13 cellular contexts compared by ENCODE assay signal in genomic region chr10:113053881-113054280, GRCh38.
DNase-seq lines count a peak whose midpoint lies in the region; ATAC-seq, FAIRE-seq and TF ChIP-seq lines count a peak whose summit lies in the region.
"Had no signal": no experiment of that assay in that cellular context is flagged by ENCODE, and none has a peak within 500 bp of the region (broad histone marks: within the 10 kb centered on the region; RNA-seq: fewer than 3 reads in every experiment).

No MANE protein-coding gene starts in this region.

- no peak for FAIRE-seq in bronchial epithelial cell (lab: Jason Lieb, UNC)

- H3K9me3 ChIP-seq in HUES48 (ENCODE audit: control insufficient read depth, insufficient read depth, low read length) (no peaks in the 10 kb centered on the region), suprapubic skin (no peaks in the 10 kb centered on the region), OCI-LY7 (ENCODE audit: low read length) (no peaks in the 10 kb centered on the region), upper lobe of left lung (no peaks in the 10 kb centered on the region)
- H3K9me3 ChIP-seq: Caco-2, prostate gland had no signal

- intact Hi-C loops in OCI-LY7 (cut with micrococcal nuclease; ENCODE audit: unreplicated experiment), result no loop called here

- CTCF ChIA-PET in OCI-LY7 (lab: Charles Lee; ENCODE audit: unreplicated experiment), result no interaction called here

- H3K27me3 ChIP-seq in HUES48 (ENCODE audit: control insufficient read depth, insufficient read depth, low read length) (no peaks in the 10 kb centered on the region), bronchial epithelial cell (ENCODE audit: control insufficient read depth, insufficient read depth, low read length) (no peaks in the 10 kb centered on the region), suprapubic skin (no peaks in the 10 kb centered on the region), upper lobe of left lung (no peaks in the 10 kb centered on the region)

- 82% methylated on average over 5 of the region's 5 CpGs for WGBS in suprapubic skin
- WGBS in upper lobe of left lung, 2 donors, result 74 to 83% methylated on average over 4 to 5 of the region's 5 CpGs

- peak overlapping the region; percentile 34 for H3K9ac ChIP-seq in HUES48 (ENCODE audit: low read depth, low read length)

- H3K36me3 ChIP-seq in HUES48 (ENCODE audit: control insufficient read depth, insufficient read depth, low read length), result peaks cover 21% of the 10 kb centered on the region
- H3K36me3 ChIP-seq in bronchial epithelial cell (ENCODE audit: control insufficient read depth, insufficient read depth, low read length), result peaks cover 1% of the 10 kb centered on the region
- no peaks in the 10 kb centered on the region for H3K36me3 ChIP-seq in suprapubic skin
- no peaks in the 10 kb centered on the region for H3K36me3 ChIP-seq in OCI-LY7 (ENCODE audit: insufficient read depth, low read length)
- no peaks in the 10 kb centered on the region for H3K36me3 ChIP-seq in upper lobe of left lung
- H3K36me3 ChIP-seq: prostate gland had no signal

- H3K4me3 ChIP-seq in HUES48 (ENCODE audit: low read depth, low read length) (peak overlapping the region; percentile 33), bronchial epithelial cell (ENCODE audit: low read depth, low read length) (no peak overlapping the region), suprapubic skin (no peak overlapping the region), OCI-LY7 (ENCODE audit: low read depth, low read length, poor library complexity, severe bottlenecking) (no peak overlapping the region), upper lobe of left lung (no peak overlapping the region)
- H3K4me3 ChIP-seq: prostate gland had no signal

- no peak for TF ChIP-seq CTCF in bronchial epithelial cell (IDR thresholded peaks at IDR 0.05; ENCODE audit: insufficient read depth, low read length, severe bottlenecking)
- TF ChIP-seq CTCF in suprapubic skin (IDR thresholded peaks at IDR 0.05), result no peak
- TF ChIP-seq CTCF in OCI-LY7 (conservative IDR thresholded peaks at IDR 0.05; ENCODE audit: low read length), result no peak
- no peak for TF ChIP-seq CTCF in upper lobe of left lung (IDR thresholded peaks at IDR 0.05)

- DNase-seq in bronchial epithelial cell (ENCODE audit: low read depth), result peak; percentile 33
- peak; percentile 62 for DNase-seq in iPS-NIHi11 (ENCODE audit: low spot score)
- DNase-seq in suprapubic skin (ENCODE audit: low spot score in 2 of 2), result no peak
- DNase-seq in OCI-LY7 (ENCODE audit: low spot score), result no peak
- no peak for DNase-seq in stimulated activated naive CD4-positive, alpha-beta T cell (lab: John Stamatoyannopoulos, UW)
- no peak for DNase-seq in upper lobe of left lung
- DNase-seq: activated naive CD8-positive, alpha-beta T cell treated with anti-CD3 and anti-CD28 coated beads, Interleukin-2, amount 50 U/mL, for 24 hours; Caco-2; left colon; NCI-H146 had no signal

- no peak overlapping the region for H3K4me2 ChIP-seq in OCI-LY7 (ENCODE audit: low read length)

- no TSS peak for BruUV-seq in OCI-LY7 (replicated peaks; lab: Mats Ljungman, UMichigan)

- H2AFZ ChIP-seq in OCI-LY7 (ENCODE audit: low read length), result no peak overlapping the region

- no peaks in the 10 kb centered on the region for H3K9me2 ChIP-seq in OCI-LY7 (ENCODE audit: insufficient read depth, low read length)

- H3K4me1 ChIP-seq in HUES48 (ENCODE audit: control insufficient read depth, insufficient read depth, low read length) (peaks cover 84% of the 10 kb centered on the region), suprapubic skin (peaks cover 66% of the 10 kb centered on the region), OCI-LY7 (ENCODE audit: insufficient read depth, low read length, poor library complexity, severe bottlenecking) (no peaks in the 10 kb centered on the region), upper lobe of left lung (peaks cover 17 to 44% (median 30%) of the 10 kb centered on the region in 4 donors)

- TF ChIP-seq EP300 in suprapubic skin (IDR thresholded peaks at IDR 0.05) (no peak), upper lobe of left lung (IDR thresholded peaks at IDR 0.05) (no peak)

- no peak for ATAC-seq in upper lobe of left lung (ENCODE audit: low FRiP score in 2 of 2)
- ATAC-seq: activated naive CD8-positive, alpha-beta T cell treated with anti-CD3 and anti-CD28 coated beads, Interleukin-2, amount 50 U/mL, for 24 hours; left colon had no signal

- no peaks in the 10 kb centered on the region for H3K79me2 ChIP-seq in OCI-LY7 (ENCODE audit: insufficient read depth, low read depth, low read length)

- peaks cover 4% of the 10 kb centered on the region; the same call in 1 of the 2 replicates for H4K20me1 ChIP-seq in OCI-LY7 (ENCODE audit: insufficient read depth, low read length)

- TF ChIP-seq POLR2A in suprapubic skin (IDR thresholded peaks at IDR 0.05) (no peak), upper lobe of left lung (IDR thresholded peaks at IDR 0.05) (no peak)

- H3K27ac ChIP-seq in HUES48 (ENCODE audit: low read depth, low read length) (peak overlapping the region; percentile 98), suprapubic skin (peak overlapping the region; percentile 56), OCI-LY7 (ENCODE audit: low read depth, low read length, poor library complexity, severe bottlenecking) (no peak overlapping the region), upper lobe of left lung (peak overlapping the region in 1 of 4 donors; percentile 32)
- H3K27ac ChIP-seq: epithelial cell of prostate, prostate gland had no signal

- POLR2A ChIA-PET in OCI-LY7 (lab: Charles Lee), result no interaction called here

Comparison
In these comparisons a context has a peak if more than half of its experiments do, and no peak if none do; other contexts are left out.
1. DNase-seq: peak in bronchial epithelial cell (single experiment) and iPS-NIHi11 (single experiment); none in suprapubic skin (0 of 2), OCI-LY7 (single experiment), stimulated activated naive CD4-positive, alpha-beta T cell (0 of 6) and upper lobe of left lung (0 of 2).